In the genomic region with DNA sequence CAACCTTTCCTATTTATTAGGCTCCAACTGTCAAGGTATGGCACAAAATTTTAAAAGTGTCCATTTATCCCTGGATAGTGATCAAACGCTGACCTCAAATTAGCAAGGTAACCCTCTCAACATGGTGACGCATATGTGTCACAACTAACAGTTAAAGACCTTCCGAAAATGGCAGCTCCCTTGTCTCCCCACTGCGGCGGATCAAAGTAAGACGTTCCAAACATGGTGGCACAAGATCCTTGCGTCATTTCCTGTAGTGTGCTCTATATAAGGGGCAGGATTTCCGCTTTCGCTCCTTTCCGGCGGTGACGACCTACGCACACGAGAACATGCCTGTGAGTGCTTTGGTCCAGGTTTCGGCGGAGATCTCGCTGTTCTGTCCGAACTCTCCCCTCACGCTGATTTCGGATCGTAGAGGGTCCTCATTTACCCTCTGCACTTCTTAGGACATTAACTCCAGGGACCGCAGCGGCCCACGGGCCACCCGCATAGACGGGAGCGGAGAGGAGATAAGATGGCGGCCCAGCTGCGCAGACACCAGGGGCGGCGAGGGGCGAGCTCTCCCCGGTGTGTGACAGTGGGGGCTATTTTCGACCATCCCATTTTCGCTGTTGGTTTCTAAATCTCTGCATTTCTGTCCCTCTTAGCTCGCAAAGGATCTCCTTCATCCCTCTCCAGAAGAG, we compare ENCODE assay signal across 8 cellular contexts. TPM values are rescaled to one million over a fixed set of nuclear protein-coding genes. Genes with fewer than 3 reads are reported as not detected.
DNase-seq lines count a peak whose midpoint lies in the region; ATAC-seq and TF ChIP-seq lines count a peak whose summit lies in the region.

A gene (plus strand): TSS at position 295 of the 683 bp plus-strand sequence. CDS start 35 bp downstream, at position 330.

- H3K4me1 Mint-ChIP-seq in HFFc6 (ENCODE audit: low read depth) = peaks cover 41% of the 10 kb centered on the region
- peaks cover 40% of the 10 kb centered on the region for H3K4me1 Mint-ChIP-seq in activated naive CD4-positive, alpha-beta T cell treated with anti-CD3 and anti-CD28 coated beads, Interleukin-2, amount 50 U/mL, for 24 hours

- peaks cover 7% of the 10 kb centered on the region for H3K9me3 Mint-ChIP-seq in HFFc6
- H3K9me3 Mint-ChIP-seq in activated naive CD4-positive, alpha-beta T cell treated with anti-CD3 and anti-CD28 coated beads, Interleukin-2, amount 50 U/mL, for 24 hours = no peaks in the 10 kb centered on the region

- H3K36me3 Mint-ChIP-seq in HFFc6 (ENCODE audit: low read depth) = peaks cover 37% of the 10 kb centered on the region
- peaks cover 28% of the 10 kb centered on the region for H3K36me3 Mint-ChIP-seq in activated naive CD4-positive, alpha-beta T cell treated with anti-CD3 and anti-CD28 coated beads, Interleukin-2, amount 50 U/mL, for 24 hours

- peak; percentile 49 for ATAC-seq in SK-N-SH treated with all-trans-retinoic acid at 6 μM for 48 hours

- H3K4me3 Mint-ChIP-seq in HFFc6 = peak within 1 kb of the TSS; percentile 99
- H3K4me3 Mint-ChIP-seq in activated naive CD4-positive, alpha-beta T cell treated with anti-CD3 and anti-CD28 coated beads, Interleukin-2, amount 50 U/mL, for 24 hours = peak within 1 kb of the TSS; percentile 99

- H3K27me3 Mint-ChIP-seq in HFFc6 (ENCODE audit: insufficient read depth) = peaks cover 18% of the 10 kb centered on the region
- no peaks in the 10 kb centered on the region for H3K27me3 Mint-ChIP-seq in activated naive CD4-positive, alpha-beta T cell treated with anti-CD3 and anti-CD28 coated beads, Interleukin-2, amount 50 U/mL, for 24 hours

- peak within 1 kb of the TSS; percentile 66 for H3K27ac ChIP-seq in temporal lobe (ENCODE audit: low read depth, low read length)

- DNase-seq in GM03348 (ENCODE audit: low spot score) (peak; percentile 92), HFFc6 (peak; percentile 98), NCI-H1092 (lab: John Stamatoyannopoulos, UW) (peak; percentile 97), globus pallidus (ENCODE audit: low spot score) (peak; percentile 97), nucleus accumbens (lab: John Stamatoyannopoulos, UW) (peak; percentile 52 to 96 (median 85))

- TF ChIP-seq CTCF in HFFc6 (IDR thresholded peaks at IDR 0.05) = no peak

- peak within 1 kb of the TSS; percentile 99 for H3K27ac Mint-ChIP-seq in HFFc6
- H3K27ac Mint-ChIP-seq in activated naive CD4-positive, alpha-beta T cell treated with anti-CD3 and anti-CD28 coated beads, Interleukin-2, amount 50 U/mL, for 24 hours = peak within 1 kb of the TSS; percentile 98

TF ChIP-seq in SK-N-SH treated with all-trans-retinoic acid at 6 μM for 48 hours, 23 proteins besides CTCF, POLR2A, EP300 and RAD21 (continues in another document):
- no peak for TF ChIP-seq ZNF565 (CRISPR knock-in tag; conservative IDR thresholded peaks at IDR 0.05; ENCODE audit: low read depth)
- TF ChIP-seq OSR1 (CRISPR knock-in tag; IDR thresholded peaks at IDR 0.05) = no peak
- no peak for TF ChIP-seq ZNF70 (CRISPR knock-in tag; IDR thresholded peaks at IDR 0.05)
- no peak for TF ChIP-seq TCF4 (CRISPR knock-in tag; IDR thresholded peaks at IDR 0.05; ENCODE audit: borderline replicate concordance)
- peak; percentile 71; the same call in 1 of the 2 replicates for TF ChIP-seq RARB (CRISPR knock-in tag; IDR thresholded peaks at IDR 0.05)
- TF ChIP-seq ZFP30 (CRISPR knock-in tag; IDR thresholded peaks at IDR 0.05) = no peak
- TF ChIP-seq GLIS3 (CRISPR knock-in tag; IDR thresholded peaks at IDR 0.05) = no peak
- peak; percentile 92 for TF ChIP-seq TOX (CRISPR knock-in tag; IDR thresholded peaks at IDR 0.05; ENCODE audit: borderline replicate concordance)
- no peak for TF ChIP-seq CSDC2 (CRISPR knock-in tag; IDR thresholded peaks at IDR 0.05)
- TF ChIP-seq, protein P1, sequence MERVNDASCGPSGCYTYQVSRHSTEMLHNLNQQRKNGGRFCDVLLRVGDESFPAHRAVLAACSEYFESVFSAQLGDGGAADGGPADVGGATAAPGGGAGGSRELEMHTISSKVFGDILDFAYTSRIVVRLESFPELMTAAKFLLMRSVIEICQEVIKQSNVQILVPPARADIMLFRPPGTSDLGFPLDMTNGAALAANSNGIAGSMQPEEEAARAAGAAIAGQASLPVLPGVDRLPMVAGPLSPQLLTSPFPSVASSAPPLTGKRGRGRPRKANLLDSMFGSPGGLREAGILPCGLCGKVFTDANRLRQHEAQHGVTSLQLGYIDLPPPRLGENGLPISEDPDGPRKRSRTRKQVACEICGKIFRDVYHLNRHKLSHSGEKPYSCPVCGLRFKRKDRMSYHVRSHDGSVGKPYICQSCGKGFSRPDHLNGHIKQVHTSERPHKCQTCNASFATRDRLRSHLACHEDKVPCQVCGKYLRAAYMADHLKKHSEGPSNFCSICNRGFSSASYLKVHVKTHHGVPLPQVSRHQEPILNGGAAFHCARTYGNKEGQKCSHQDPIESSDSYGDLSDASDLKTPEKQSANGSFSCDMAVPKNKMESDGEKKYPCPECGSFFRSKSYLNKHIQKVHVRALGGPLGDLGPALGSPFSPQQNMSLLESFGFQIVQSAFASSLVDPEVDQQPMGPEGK (CRISPR knock-in tag; IDR thresholded peaks at IDR 0.05; ENCODE audit: borderline replicate concordance) = peak; percentile 27; the same call in 1 of the 2 replicates
- no peak for TF ChIP-seq ZNF8 (CRISPR knock-in tag; IDR thresholded peaks at IDR 0.05)
- TF ChIP-seq SNAI2 (CRISPR knock-in tag; IDR thresholded peaks at IDR 0.05) = no peak
- no peak for TF ChIP-seq ZFP3 (CRISPR knock-in tag; IDR thresholded peaks at IDR 0.05)
- peak; percentile 84 for TF ChIP-seq ZC3H10 (CRISPR knock-in tag; IDR thresholded peaks at IDR 0.05)
- TF ChIP-seq, protein P2, sequence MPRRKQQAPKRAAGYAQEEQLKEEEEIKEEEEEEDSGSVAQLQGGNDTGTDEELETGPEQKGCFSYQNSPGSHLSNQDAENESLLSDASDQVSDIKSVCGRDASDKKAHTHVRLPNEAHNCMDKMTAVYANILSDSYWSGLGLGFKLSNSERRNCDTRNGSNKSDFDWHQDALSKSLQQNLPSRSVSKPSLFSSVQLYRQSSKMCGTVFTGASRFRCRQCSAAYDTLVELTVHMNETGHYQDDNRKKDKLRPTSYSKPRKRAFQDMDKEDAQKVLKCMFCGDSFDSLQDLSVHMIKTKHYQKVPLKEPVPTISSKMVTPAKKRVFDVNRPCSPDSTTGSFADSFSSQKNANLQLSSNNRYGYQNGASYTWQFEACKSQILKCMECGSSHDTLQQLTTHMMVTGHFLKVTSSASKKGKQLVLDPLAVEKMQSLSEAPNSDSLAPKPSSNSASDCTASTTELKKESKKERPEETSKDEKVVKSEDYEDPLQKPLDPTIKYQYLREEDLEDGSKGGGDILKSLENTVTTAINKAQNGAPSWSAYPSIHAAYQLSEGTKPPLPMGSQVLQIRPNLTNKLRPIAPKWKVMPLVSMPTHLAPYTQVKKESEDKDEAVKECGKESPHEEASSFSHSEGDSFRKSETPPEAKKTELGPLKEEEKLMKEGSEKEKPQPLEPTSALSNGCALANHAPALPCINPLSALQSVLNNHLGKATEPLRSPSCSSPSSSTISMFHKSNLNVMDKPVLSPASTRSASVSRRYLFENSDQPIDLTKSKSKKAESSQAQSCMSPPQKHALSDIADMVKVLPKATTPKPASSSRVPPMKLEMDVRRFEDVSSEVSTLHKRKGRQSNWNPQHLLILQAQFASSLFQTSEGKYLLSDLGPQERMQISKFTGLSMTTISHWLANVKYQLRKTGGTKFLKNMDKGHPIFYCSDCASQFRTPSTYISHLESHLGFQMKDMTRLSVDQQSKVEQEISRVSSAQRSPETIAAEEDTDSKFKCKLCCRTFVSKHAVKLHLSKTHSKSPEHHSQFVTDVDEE (CRISPR knock-in tag; IDR thresholded peaks at IDR 0.05) = no peak
- TF ChIP-seq, protein P3, sequence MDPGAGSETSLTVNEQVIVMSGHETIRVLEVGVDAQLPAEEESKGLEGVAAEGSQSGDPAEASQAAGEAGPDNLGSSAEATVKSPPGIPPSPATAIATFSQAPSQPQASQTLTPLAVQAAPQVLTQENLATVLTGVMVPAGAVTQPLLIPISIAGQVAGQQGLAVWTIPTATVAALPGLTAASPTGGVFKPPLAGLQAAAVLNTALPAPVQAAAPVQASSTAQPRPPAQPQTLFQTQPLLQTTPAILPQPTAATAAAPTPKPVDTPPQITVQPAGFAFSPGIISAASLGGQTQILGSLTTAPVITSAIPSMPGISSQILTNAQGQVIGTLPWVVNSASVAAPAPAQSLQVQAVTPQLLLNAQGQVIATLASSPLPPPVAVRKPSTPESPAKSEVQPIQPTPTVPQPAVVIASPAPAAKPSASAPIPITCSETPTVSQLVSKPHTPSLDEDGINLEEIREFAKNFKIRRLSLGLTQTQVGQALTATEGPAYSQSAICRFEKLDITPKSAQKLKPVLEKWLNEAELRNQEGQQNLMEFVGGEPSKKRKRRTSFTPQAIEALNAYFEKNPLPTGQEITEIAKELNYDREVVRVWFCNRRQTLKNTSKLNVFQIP (CRISPR knock-in tag; IDR thresholded peaks at IDR 0.05; ENCODE audit: borderline replicate concordance, low read depth) = peak; percentile 76; the same call in 1 of the 2 replicates
- TF ChIP-seq, protein P4, sequence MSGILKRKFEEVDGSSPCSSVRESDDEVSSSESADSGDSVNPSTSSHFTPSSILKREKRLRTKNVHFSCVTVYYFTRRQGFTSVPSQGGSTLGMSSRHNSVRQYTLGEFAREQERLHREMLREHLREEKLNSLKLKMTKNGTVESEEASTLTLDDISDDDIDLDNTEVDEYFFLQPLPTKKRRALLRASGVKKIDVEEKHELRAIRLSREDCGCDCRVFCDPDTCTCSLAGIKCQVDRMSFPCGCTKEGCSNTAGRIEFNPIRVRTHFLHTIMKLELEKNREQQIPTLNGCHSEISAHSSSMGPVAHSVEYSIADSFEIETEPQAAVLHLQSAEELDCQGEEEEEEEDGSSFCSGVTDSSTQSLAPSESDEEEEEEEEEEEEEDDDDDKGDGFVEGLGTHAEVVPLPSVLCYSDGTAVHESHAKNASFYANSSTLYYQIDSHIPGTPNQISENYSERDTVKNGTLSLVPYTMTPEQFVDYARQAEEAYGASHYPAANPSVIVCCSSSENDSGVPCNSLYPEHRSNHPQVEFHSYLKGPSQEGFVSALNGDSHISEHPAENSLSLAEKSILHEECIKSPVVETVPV (CRISPR knock-in tag; IDR thresholded peaks at IDR 0.05) = no peak
- TF ChIP-seq ESRRG (CRISPR knock-in tag; IDR thresholded peaks at IDR 0.05) = no peak

RNA-seq across cellular contexts. Expression of the gene that starts here (rescaled TPM):
- 1,000 to 10,000 TPM in 4 of 6 experiments, 100 to 1,000 TPM in 2; 954 to 1,562 (median 1,206) TPM for total RNA-seq in HFFc6 (2021; fragmentation: NEBNext Ultra II Directional; extraction: Animal tissue kit (Norgen Biotek cat#: 25700))
- total RNA-seq in temporal lobe = 1,226 TPM

Comparison
In these comparisons a context has a peak if more than half of its experiments do, and no peak if none do; other contexts are left out.
1. Peak in every context shown above with its lines: DNase-seq, ATAC-seq and H3K27ac ChIP-seq.